Comparison of ENCODE assay signal across 8 cellular contexts in the genomic region with DNA sequence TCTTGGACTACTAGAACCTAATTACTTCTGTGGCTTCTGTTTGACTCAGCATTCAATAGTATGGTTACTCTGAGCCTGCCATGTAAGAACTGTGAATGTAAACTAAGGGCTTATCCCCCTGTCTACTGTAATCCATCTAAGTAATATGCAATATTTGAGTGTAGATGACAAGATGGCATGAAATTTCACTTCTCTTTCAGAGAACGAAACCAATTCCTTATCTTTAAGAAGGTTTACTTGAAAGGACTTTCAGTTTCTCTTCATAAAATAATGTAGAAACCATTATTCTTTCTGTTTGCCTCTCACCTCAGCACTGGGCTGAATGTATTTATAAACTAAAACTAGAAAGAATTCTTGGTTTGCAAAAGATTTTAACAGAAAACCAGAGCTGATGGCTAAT.
DNase-seq lines count a peak whose midpoint lies in the region; ATAC-seq and TF ChIP-seq lines count a peak whose summit lies in the region.

No MANE protein-coding gene starts in this region.

- peak overlapping the region; percentile 32 for H3K27ac ChIP-seq in effector memory CD4-positive, alpha-beta T cell (ENCODE audit: insufficient read depth, low read length, poor library complexity, severe bottlenecking)
- peak overlapping the region in 1 of 4 donors; percentile 12 for H3K27ac ChIP-seq in transverse colon

- no peak for TF ChIP-seq CTCF in GM12864 (IDR thresholded peaks at IDR 0.05; ENCODE audit: low read depth, low read length, missing control alignments)
- no peak for TF ChIP-seq CTCF in transverse colon (IDR thresholded peaks at IDR 0.05)

- 30 to 43% methylated on average over 1 of the region's 1 CpG for WGBS in transverse colon (ENCODE audit: low coverage in 1 of 2), 2 donors

- H3K4me1 ChIP-seq in effector memory CD4-positive, alpha-beta T cell (ENCODE audit: control insufficient read depth, insufficient read depth, low read length, poor library complexity, severe bottlenecking): peaks cover 17% of the 10 kb centered on the region
- H3K4me1 ChIP-seq in transverse colon: peaks cover 0 to 9% (median 3%) of the 10 kb centered on the region in 4 donors

- peak; percentile 82 for ATAC-seq in GM21447 (IDR thresholded peaks at IDR 0.05; ENCODE audit: unreplicated experiment)
- peak; percentile 73 for ATAC-seq in HG03521 (IDR thresholded peaks at IDR 0.05; ENCODE audit: unreplicated experiment)

- in situ Hi-C loops in transverse colon (cut with MboI; ENCODE audit: low pct_ligation_motif_present in 1 of 4, low pct_unique_long_range_greater_than_20kb in 1 of 4, low sequenced_read_pairs in 3 of 4): no loop called here

- H3K9me3 ChIP-seq in effector memory CD4-positive, alpha-beta T cell (ENCODE audit: control insufficient read depth, low read length): no peaks in the 10 kb centered on the region
- no peaks in the 10 kb centered on the region for H3K9me3 ChIP-seq in transverse colon

- intact Hi-C loops in transverse colon (cut with DNase I; ENCODE audit: low total_unique reads): no loop called here

- no peaks in the 10 kb centered on the region for H3K27me3 ChIP-seq in effector memory CD4-positive, alpha-beta T cell (replicated peaks; ENCODE audit: control insufficient read depth, insufficient read depth, low read length, poor library complexity, severe bottlenecking)
- no peaks in the 10 kb centered on the region for H3K27me3 ChIP-seq in transverse colon

- no peak for TF ChIP-seq EP300 in transverse colon (IDR thresholded peaks at IDR 0.05; ENCODE audit: low read depth)

- H3K4me3 ChIP-seq in GM12864 (ENCODE audit: low read depth, low read length): no peak overlapping the region; the same call in 1 of the 2 replicates
- H3K4me3 ChIP-seq in effector memory CD4-positive, alpha-beta T cell (ENCODE audit: insufficient read depth, low read depth, low read length, poor library complexity, severe bottlenecking): peak overlapping the region; percentile 19
- peak overlapping the region in 1 of 4 donors; percentile 0 for H3K4me3 ChIP-seq in transverse colon

- TF ChIP-seq POLR2A in transverse colon (IDR thresholded peaks at IDR 0.05): no peak

- peak; percentile 50 for DNase-seq in GM12864 (ENCODE audit: low read depth)
- DNase-seq in effector memory CD4-positive, alpha-beta T cell: no peak
- DNase-seq in transverse colon: no peak
- no peak for DNase-seq in NCI-H2081 (lab: John Stamatoyannopoulos, UW)
- no peak for DNase-seq in amniotic stem cell (lab: John Stamatoyannopoulos, UW)
- DNase-seq in stimulated activated CD4-positive, alpha-beta T cell treated with anti-CD3 and anti-CD28 coated beads, Interleukin-4, amount 100 ng/mL, for 24 hours: no peak

- H3K36me3 ChIP-seq in effector memory CD4-positive, alpha-beta T cell (ENCODE audit: control insufficient read depth, insufficient read depth, low read length): no peaks in the 10 kb centered on the region
- H3K36me3 ChIP-seq in transverse colon: no peaks in the 10 kb centered on the region
